ENCODE assay signal across 1 cellular context in the genomic region with DNA sequence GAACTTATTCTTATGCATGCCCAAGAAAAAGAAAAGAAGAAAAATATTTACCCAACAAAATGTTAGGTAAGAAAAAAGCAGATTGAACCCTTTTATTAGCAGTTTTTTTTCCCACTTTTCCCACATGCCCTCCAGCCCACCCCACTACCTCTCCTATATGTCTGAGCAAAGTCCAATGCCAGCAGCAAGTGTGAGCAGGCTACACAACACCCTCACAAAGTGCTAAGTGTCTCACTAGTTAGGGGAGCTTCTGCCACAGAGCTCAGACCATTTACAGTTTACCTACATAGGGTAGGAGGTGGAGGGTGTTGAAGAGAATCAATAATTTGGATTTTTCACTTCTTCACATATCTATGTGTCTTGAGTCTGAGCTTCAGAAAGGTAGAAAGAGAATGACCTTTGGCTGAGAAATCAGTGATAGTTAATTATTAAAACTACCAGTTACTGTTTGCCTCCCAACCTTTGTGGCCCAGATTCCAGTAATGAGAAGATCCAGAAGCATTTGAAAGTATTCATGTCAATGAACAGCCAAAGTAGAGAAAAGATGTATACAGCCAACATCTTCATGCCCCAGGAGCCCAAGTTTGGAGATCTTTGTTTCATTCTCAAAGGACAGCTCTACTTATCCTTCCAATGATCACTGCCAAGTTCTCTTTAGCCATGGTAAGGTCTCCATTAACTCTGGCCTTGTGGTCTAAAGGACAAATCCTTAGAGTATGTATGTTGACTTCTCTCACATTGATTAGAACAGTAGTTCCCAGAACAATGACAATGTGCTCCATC.
TF ChIP-seq lines count a peak whose summit lies in the region.

No MANE protein-coding gene starts in this region.

TF ChIP-seq in K562, 482 proteins besides CTCF, POLR2A, EP300 and RAD21 (continued from another document):
- TF ChIP-seq, protein P1, sequence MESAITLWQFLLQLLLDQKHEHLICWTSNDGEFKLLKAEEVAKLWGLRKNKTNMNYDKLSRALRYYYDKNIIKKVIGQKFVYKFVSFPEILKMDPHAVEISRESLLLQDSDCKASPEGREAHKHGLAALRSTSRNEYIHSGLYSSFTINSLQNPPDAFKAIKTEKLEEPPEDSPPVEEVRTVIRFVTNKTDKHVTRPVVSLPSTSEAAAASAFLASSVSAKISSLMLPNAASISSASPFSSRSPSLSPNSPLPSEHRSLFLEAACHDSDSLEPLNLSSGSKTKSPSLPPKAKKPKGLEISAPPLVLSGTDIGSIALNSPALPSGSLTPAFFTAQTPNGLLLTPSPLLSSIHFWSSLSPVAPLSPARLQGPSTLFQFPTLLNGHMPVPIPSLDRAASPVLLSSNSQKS (CRISPR knock-in tag; IDR thresholded peaks at IDR 0.05), result no peak
